24 cellular contexts compared by ENCODE assay signal in genomic region chr11:69208190-69209037, GRCh38.
"Had no signal": no experiment of that assay in that cellular context is flagged by ENCODE, and none has a peak within 500 bp of the region (broad histone marks: within the 10 kb centered on the region; RNA-seq: fewer than 3 reads in every experiment).

No MANE protein-coding gene starts in this region.

- DNase-seq: activated CD4-positive, alpha-beta memory T cell treated with anti-CD3 and anti-CD28 coated beads for 36 hours; activated CD4-positive, alpha-beta T cell treated with anti-CD3 and anti-CD28 coated beads for 4 hours; activated CD4-positive, CD25-positive, alpha-beta regulatory T cell; activated gamma-delta T cell treated with Interleukin-2 at 50 U/mL for 16 hours; amniotic stem cell; colonic mucosa; effector CD4-positive, alpha-beta T cell; erythroblast; foreskin fibroblast; kidney; left lung; naive thymus-derived CD4-positive, alpha-beta T cell; psoas muscle; stimulated activated CD4-positive, alpha-beta T cell treated with anti-CD3 and anti-CD28 coated beads, Interleukin-12 subunit alpha, Interleukin-12 subunit beta, amount 100 ng/mL, for 4 hours; stimulated activated naive CD8-positive, alpha-beta T cell treated with anti-CD3 and anti-CD28 coated beads, Interleukin-15, amount 100 ng/mL, for 72 hours; SW 1271; T-helper 17 cell; transverse colon; uterus had no signal

- H3K36me3 Mint-ChIP-seq: activated CD4-positive, alpha-beta memory T cell treated with anti-CD3 and anti-CD28 coated beads for 36 hours had no signal

- H3K4me3 Mint-ChIP-seq: activated CD4-positive, alpha-beta memory T cell treated with anti-CD3 and anti-CD28 coated beads for 36 hours; activated naive CD8-positive, alpha-beta T cell; naive thymus-derived CD4-positive, alpha-beta T cell; stimulated activated naive CD8-positive, alpha-beta T cell treated with anti-CD3 and anti-CD28 coated beads, Interleukin-15, amount 100 ng/mL, for 72 hours; T-helper 17 cell had no signal

- H3K27ac Mint-ChIP-seq: activated CD4-positive, alpha-beta memory T cell treated with anti-CD3 and anti-CD28 coated beads for 36 hours; activated naive CD8-positive, alpha-beta T cell; naive thymus-derived CD4-positive, alpha-beta T cell; stimulated activated naive CD8-positive, alpha-beta T cell treated with anti-CD3 and anti-CD28 coated beads, Interleukin-15, amount 100 ng/mL, for 72 hours; T-helper 17 cell had no signal

- H3K27ac ChIP-seq: breast epithelium, colonic mucosa, left lung, pancreas, psoas muscle, right atrium auricular region, transverse colon, uterus had no signal

- H3K36me3 ChIP-seq: breast epithelium, colonic mucosa, left lung, pancreas, right atrium auricular region, transverse colon, uterus had no signal

- H3K4me1 ChIP-seq: breast epithelium, colonic mucosa, left lung, pancreas, psoas muscle, transverse colon, uterus had no signal

- H3K4me3 ChIP-seq: breast epithelium, colonic mucosa, left lung, lung, pancreas, psoas muscle, right atrium auricular region, transverse colon, uterus had no signal

- H3K9me3 ChIP-seq: breast epithelium, colonic mucosa, left lung, pancreas, transverse colon, uterus had no signal

- ATAC-seq: naive thymus-derived CD4-positive, alpha-beta T cell; pancreas; psoas muscle; stimulated activated naive CD8-positive, alpha-beta T cell treated with anti-CD3 and anti-CD28 coated beads, Interleukin-15, amount 100 ng/mL, for 72 hours; T-helper 17 cell had no signal

- H3K27me3 ChIP-seq: breast epithelium, colonic mucosa, pancreas, right atrium auricular region, transverse colon, uterus had no signal
